10 cellular contexts compared by ENCODE assay signal in the genomic region with DNA sequence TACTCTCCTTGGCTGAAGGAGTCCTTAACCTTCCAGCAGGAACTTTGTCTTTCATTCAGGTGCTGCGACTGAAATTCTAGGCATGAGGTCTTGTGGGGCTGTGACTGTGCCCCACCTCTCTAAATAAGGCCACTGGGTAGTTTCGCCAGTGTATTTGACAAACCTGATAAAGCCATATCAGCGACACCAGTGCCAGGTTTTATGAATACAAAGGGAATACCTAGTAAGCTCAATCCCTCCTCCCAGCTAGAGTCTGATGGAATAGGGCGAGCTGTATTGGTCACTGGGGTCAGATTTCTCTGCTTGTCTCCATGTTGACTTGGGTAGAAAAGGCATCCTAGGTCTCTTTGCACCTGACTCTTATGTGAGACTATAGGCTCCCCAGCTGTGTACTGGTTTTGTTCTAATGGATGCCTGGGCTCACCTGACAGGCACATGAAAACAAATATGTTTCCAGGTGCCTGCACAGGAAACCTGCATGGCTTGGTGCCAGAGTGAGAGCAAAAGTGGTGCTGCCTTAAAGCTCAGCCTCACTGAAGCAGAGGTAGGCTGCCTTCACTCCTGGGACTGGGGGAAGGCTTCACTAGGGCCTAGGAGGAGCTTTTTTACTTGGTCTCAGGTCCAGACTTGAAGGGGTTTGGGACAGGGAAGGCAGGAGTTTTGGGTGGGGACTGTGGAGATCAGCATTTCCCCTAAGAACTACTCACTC. TPM values are rescaled to one million over a fixed set of nuclear protein-coding genes. Genes with fewer than 3 reads are reported as not detected.
DNase-seq lines count a peak whose midpoint lies in the region; ATAC-seq lines count a peak whose summit lies in the region.
"Had no signal": no experiment of that assay in that cellular context is flagged by ENCODE, and none has a peak within 500 bp of the region (broad histone marks: within the 10 kb centered on the region; RNA-seq: fewer than 3 reads in every experiment).

No MANE protein-coding gene starts in this region.

- H3K9me3 ChIP-seq in T-helper 17 cell (ENCODE audit: control insufficient read depth, low read length, poor library complexity, severe bottlenecking), result no peaks in the 10 kb centered on the region
- H3K9me3 ChIP-seq: thoracic aorta had no signal

- no peaks in the 10 kb centered on the region for H3K9me3 Mint-ChIP-seq in stimulated activated naive CD8-positive, alpha-beta T cell treated with anti-CD3 and anti-CD28 coated beads, Interleukin-15, amount 100 ng/mL, for 72 hours

- peaks cover 46% of the 10 kb centered on the region for H3K4me1 Mint-ChIP-seq in T-helper 17 cell
- peaks cover 88% of the 10 kb centered on the region for H3K4me1 Mint-ChIP-seq in stimulated activated naive CD8-positive, alpha-beta T cell treated with anti-CD3 and anti-CD28 coated beads, Interleukin-15, amount 100 ng/mL, for 72 hours

- peak overlapping the region; percentile 86 for H3K4me3 Mint-ChIP-seq in T-helper 17 cell
- H3K4me3 Mint-ChIP-seq in stimulated activated naive CD8-positive, alpha-beta T cell treated with anti-CD3 and anti-CD28 coated beads, Interleukin-15, amount 100 ng/mL, for 72 hours, result peak overlapping the region; percentile 67 to 80

- peaks cover 9% of the 10 kb centered on the region for H3K36me3 Mint-ChIP-seq in T-helper 17 cell (ENCODE audit: low read depth)

- no peaks in the 10 kb centered on the region for H3K27me3 Mint-ChIP-seq in T-helper 17 cell
- no peaks in the 10 kb centered on the region for H3K27me3 Mint-ChIP-seq in stimulated activated naive CD8-positive, alpha-beta T cell treated with anti-CD3 and anti-CD28 coated beads, Interleukin-15, amount 100 ng/mL, for 72 hours

- ATAC-seq in T-helper 17 cell (peak; percentile 53), GM21515 (IDR thresholded peaks at IDR 0.05; ENCODE audit: unreplicated experiment) (no peak)
- no peak for ATAC-seq in stimulated activated naive CD8-positive, alpha-beta T cell treated with anti-CD3 and anti-CD28 coated beads, Interleukin-15, amount 100 ng/mL, for 72 hours

- H3K27ac Mint-ChIP-seq in T-helper 17 cell, result peak overlapping the region; percentile 95
- peak overlapping the region; percentile 66 to 86 for H3K27ac Mint-ChIP-seq in stimulated activated naive CD8-positive, alpha-beta T cell treated with anti-CD3 and anti-CD28 coated beads, Interleukin-15, amount 100 ng/mL, for 72 hours

- peak; percentile 25 to 78 for DNase-seq in NCI-H2081 (lab: John Stamatoyannopoulos, UW)
- no peak for DNase-seq in NCI-H2081 treated with DMSO at 0.1 percent for 48 hours (lab: John Stamatoyannopoulos, UW)
- DNase-seq in T-helper 17 cell, result peak in 2 of 3 donors; percentile 47 to 58
- DNase-seq in effector CD8-positive, alpha-beta T cell (lab: John Stamatoyannopoulos, UW), result peak; percentile 38
- no peak for DNase-seq in stimulated activated naive CD8-positive, alpha-beta T cell treated with anti-CD3 and anti-CD28 coated beads, Interleukin-15, amount 100 ng/mL, for 72 hours
- no peak for DNase-seq in amygdala (lab: John Stamatoyannopoulos, UW)
- no peak for DNase-seq in HuH-7.5 (ENCODE audit: low spot score)
- DNase-seq: NCI-H2227 treated with DMSO at 0.1 percent for 48 hours had no signal

RNA-seq across cellular contexts. Expression of a gene that starts 8.3 kb away (rescaled TPM):
- 100 to 1,000 TPM; 148 to 171 TPM for total RNA-seq in T-helper 17 cell

RNA-seq across cellular contexts. Expression of a gene that starts 27.5 kb away (rescaled TPM):
- total RNA-seq in T-helper 17 cell, result 1 to 10 TPM; 6.6 to 7.4 TPM

RNA-seq across cellular contexts. Expression of a gene that starts 36.7 kb away (rescaled TPM):
- under 1 TPM; 0.10 to 0.16 TPM for total RNA-seq in T-helper 17 cell

RNA-seq across cellular contexts. Expression of a gene that starts 38.1 kb away (rescaled TPM):
- 10 to 100 TPM; 35.3 to 36.0 TPM for total RNA-seq in T-helper 17 cell

RNA-seq across cellular contexts. Expression of a gene that starts 38.2 kb away (rescaled TPM):
- 10 to 100 TPM; 55.2 to 59.4 TPM for total RNA-seq in T-helper 17 cell

Comparison
In these comparisons a context has a peak if more than half of its experiments do, and no peak if none do; other contexts are left out.
1. DNase-seq: peak in NCI-H2081 (2 of 2), T-helper 17 cell (2 of 3) and effector CD8-positive, alpha-beta T cell (single experiment); none in NCI-H2081 treated with DMSO at 0.1 percent for 48 hours (single experiment), stimulated activated naive CD8-positive, alpha-beta T cell treated with anti-CD3 and anti-CD28 coated beads, Interleukin-15, amount 100 ng/mL, for 72 hours (0 of 2), amygdala (0 of 56) and HuH-7.5 (single experiment).